In genomic region chr7:133081605-133082389, GRCh38 we compare ENCODE assay signal across 8 cellular contexts. TPM values are rescaled to one million over a fixed set of nuclear protein-coding genes. Genes with fewer than 3 reads are reported as not detected.
A peak's percentile ranks its signal among the peaks of the same experiment; 100 is the strongest.
DNase-seq lines count a peak whose midpoint lies in the region; ATAC-seq and TF ChIP-seq lines count a peak whose summit lies in the region.

Gene CHCHD3, minus strand, starts transcription at chr7:133082090. Its CDS starts 153 bp downstream, at chr7:133081937.

- H3K4me3 Mint-ChIP-seq in activated B cell treated with CpG ODN at 0.5 μM for 24 hours = peak within 1 kb of the TSS; percentile 94

- peak within 1 kb of the TSS; percentile 94 for H3K9ac ChIP-seq in smooth muscle cell (ENCODE audit: low read depth)

- peak; percentile 99 for DNase-seq in AG08395 (ENCODE audit: low spot score)
- DNase-seq in NCI-H345 (lab: John Stamatoyannopoulos, UW) = peak; percentile 99
- peak; percentile 91 for DNase-seq in activated B cell treated with CpG ODN at 0.5 μM for 24 hours
- DNase-seq in caudate nucleus (lab: John Stamatoyannopoulos, UW) = peak; percentile 93 to 100 (median 99)
- peak; percentile 99 for DNase-seq in iPS-NIHi7 (ENCODE audit: extremely low spot score)
- DNase-seq in smooth muscle cell (lab: John Stamatoyannopoulos, UW; ENCODE audit: unreplicated experiment) = peak; percentile 85

- intact Hi-C loops in activated B cell treated with CpG ODN at 0.5 μM for 24 hours (cut with micrococcal nuclease) = loop anchor here (1.0 to 10.0 kb wide), 7 partner anchors 44 to 1565 kb away; partner anchors contain the start of genes AKR1B1, BPGM and LRGUK

- in situ Hi-C loops in GM18951 (cut with MboI; ENCODE audit: low sequenced_read_pairs, unreplicated experiment) = no loop called here

- peak within 1 kb of the TSS; percentile 94 for H3K27ac Mint-ChIP-seq in activated B cell treated with CpG ODN at 0.5 μM for 24 hours

- H4K20me1 ChIP-seq in smooth muscle cell (ENCODE audit: low read depth) = peaks cover 37% of the 10 kb centered on the region

- ATAC-seq in HG03196 (IDR thresholded peaks at IDR 0.05; ENCODE audit: unreplicated experiment) (peak; percentile 99), activated B cell treated with CpG ODN at 0.5 μM for 24 hours (ENCODE audit: low read depth) (peak; percentile 98)

- H3K36me3 ChIP-seq in smooth muscle cell (ENCODE audit: low read depth) = no peaks in the 10 kb centered on the region

- H3K4me1 Mint-ChIP-seq in activated B cell treated with CpG ODN at 0.5 μM for 24 hours = peaks cover 30% of the 10 kb centered on the region

- H3K4me3 ChIP-seq in smooth muscle cell = peak within 1 kb of the TSS; percentile 84

- no peaks in the 10 kb centered on the region for H3K9me3 Mint-ChIP-seq in activated B cell treated with CpG ODN at 0.5 μM for 24 hours

- TF ChIP-seq CTCF in activated B cell treated with CpG ODN at 0.5 μM for 24 hours (IDR thresholded peaks at IDR 0.05) = no peak
- TF ChIP-seq CTCF in smooth muscle cell (IDR thresholded peaks at IDR 0.05; ENCODE audit: borderline replicate concordance, insufficient read depth, poor library complexity, severe bottlenecking) = no peak

- H3F3A ChIP-seq in smooth muscle cell (ENCODE audit: low read depth) = no peaks in the 10 kb centered on the region

- H3K4me2 ChIP-seq in smooth muscle cell = peak within 1 kb of the TSS; percentile 91

- POLR2A ChIA-PET in activated B cell treated with CpG ODN at 0.5 μM for 24 hours (lab: Charles Lee) = interaction anchor here (0.6 to 1.4 kb wide), 5 partner anchors 10 to 1974 kb away, joined by 4 to 12 read pairs (median 5); partner anchors contain the start of genes EXOC4 and SLC35B4

- peak; percentile 81 for TF ChIP-seq POLR2A in GM18951 (IDR thresholded peaks at IDR 0.05; ENCODE audit: extremely low read depth, insufficient read depth, insufficient read length)

- H3K4me1 ChIP-seq in smooth muscle cell (ENCODE audit: low read depth) = peaks cover 8% of the 10 kb centered on the region

- peaks cover 51% of the 10 kb centered on the region for H3K79me2 ChIP-seq in smooth muscle cell (ENCODE audit: low read depth)

- no peaks in the 10 kb centered on the region for H3K9me3 ChIP-seq in smooth muscle cell (replicated peaks; ENCODE audit: low read depth)

- peaks cover 20% of the 10 kb centered on the region for H3K36me3 Mint-ChIP-seq in activated B cell treated with CpG ODN at 0.5 μM for 24 hours (ENCODE audit: low read depth)

- CTCF ChIA-PET in activated B cell treated with CpG ODN at 0.5 μM for 24 hours (lab: Charles Lee) = no interaction called here

- peak within 1 kb of the TSS; percentile 87 for H2AFZ ChIP-seq in smooth muscle cell (ENCODE audit: low read depth)

- H3K27me3 ChIP-seq in smooth muscle cell (ENCODE audit: low read depth) = no peaks in the 10 kb centered on the region

- H3K27ac ChIP-seq in caudate nucleus (ENCODE audit: low read depth, low read length) (peak within 1 kb of the TSS; percentile 87), smooth muscle cell (ENCODE audit: low read depth) (peak within 1 kb of the TSS; percentile 76)

- WGBS in smooth muscle cell (ENCODE audit: low lambda C conversion rate) = 1% methylated on average over 58 of the region's 58 CpGs

- H3K27me3 Mint-ChIP-seq in activated B cell treated with CpG ODN at 0.5 μM for 24 hours = no peaks in the 10 kb centered on the region

RNA-seq across cellular contexts. Expression of gene CHCHD3, which starts in this region (rescaled TPM):
- total RNA-seq in activated B cell treated with CpG ODN at 0.5 μM for 24 hours (53.6 and 56.3 TPM in 2 replicates), smooth muscle cell (49.8 and 80.3 TPM in 2 replicates)
- 55.4 and 59.2 TPM in 2 replicates for polyA plus RNA-seq in smooth muscle cell

Comparison
In these comparisons a context has a peak if more than half of its experiments do, and no peak if none do; other contexts are left out.
1. Peak in every context shown above with its lines: DNase-seq, ATAC-seq, H3K4me3 ChIP-seq and H3K27ac ChIP-seq.